23 cellular contexts compared by ENCODE assay signal in genomic region chr4:3348621-3349020, GRCh38. TPM values are rescaled to one million over a fixed set of nuclear protein-coding genes. Genes with fewer than 3 reads are reported as not detected.
DNase-seq lines count a peak whose midpoint lies in the region; ATAC-seq, FAIRE-seq and TF ChIP-seq lines count a peak whose summit lies in the region.
"Had no signal": no experiment of that assay in that cellular context is flagged by ENCODE, and none has a peak within 500 bp of the region (broad histone marks: within the 10 kb centered on the region; RNA-seq: fewer than 3 reads in every experiment).

No MANE protein-coding gene starts in this region.

- peaks cover 8% of the 10 kb centered on the region for H3K27me3 Mint-ChIP-seq in activated CD4-positive, alpha-beta T cell treated with anti-CD3 and anti-CD28 coated beads, Interleukin-2, amount 10 ng/mL, durations not matched to agents 24 days and 14 days
- peaks cover 2% of the 10 kb centered on the region for H3K27me3 Mint-ChIP-seq in GM23338 (ENCODE audit: insufficient read depth, low read depth, poor library complexity)
- H3K27me3 Mint-ChIP-seq: B cell; CD4-positive, CD25-positive, alpha-beta regulatory T cell had no signal

- H3K79me2 ChIP-seq in GM23338 (replicated peaks; ENCODE audit: insufficient read depth): no peaks in the 10 kb centered on the region

- no peak overlapping the region for H3K27ac Mint-ChIP-seq in activated CD4-positive, alpha-beta T cell treated with anti-CD3 and anti-CD28 coated beads, Interleukin-2, amount 10 ng/mL, durations not matched to agents 24 days and 14 days
- peak overlapping the region; percentile 8 for H3K27ac Mint-ChIP-seq in GM23338
- H3K27ac Mint-ChIP-seq: B cell; CD8-positive, alpha-beta T cell; HFFc6 had no signal

- H4K20me1 ChIP-seq in GM23338 (replicated peaks; ENCODE audit: insufficient read depth): no peaks in the 10 kb centered on the region

- H3K4me3 ChIP-seq in GM23338: no peak overlapping the region
- no peak overlapping the region for H3K4me3 ChIP-seq in body of pancreas
- no peak overlapping the region for H3K4me3 ChIP-seq in pancreas
- H3K4me3 ChIP-seq: BLaER1, GM12878, HAP-1 had no signal

- ATAC-seq in GM23338 (peak; percentile 77), body of pancreas (peak; percentile 65), pancreas (peak; percentile 57 to 83 (median 70)), GM18870 (IDR thresholded peaks at IDR 0.05; ENCODE audit: unreplicated experiment) (no peak), GM21515 (IDR thresholded peaks at IDR 0.05; ENCODE audit: unreplicated experiment) (no peak)
- ATAC-seq: CD8-positive, alpha-beta T cell; GM12878 had no signal

- peaks cover 5% of the 10 kb centered on the region for H3K9me3 Mint-ChIP-seq in activated CD4-positive, alpha-beta T cell treated with anti-CD3 and anti-CD28 coated beads, Interleukin-2, amount 10 ng/mL, durations not matched to agents 24 days and 14 days
- no peaks in the 10 kb centered on the region for H3K9me3 Mint-ChIP-seq in GM23338
- H3K9me3 Mint-ChIP-seq: HFFc6 had no signal

- H3K4me1 ChIP-seq in GM23338 (ENCODE audit: insufficient read depth) (peaks cover 17% of the 10 kb centered on the region), body of pancreas (peaks cover 10% of the 10 kb centered on the region), pancreas (peaks cover 0 to 7% (median 6%) of the 10 kb centered on the region in 3 donors)
- H3K4me1 ChIP-seq: Caco-2 had no signal

- intact Hi-C loops in activated CD4-positive, alpha-beta T cell treated with anti-CD3 and anti-CD28 coated beads, Interleukin-2, amount 10 ng/mL, durations not matched to agents 24 days and 14 days (cut with micrococcal nuclease): loop anchor here (10.0 kb wide), 1 partner anchor 536 kb away; no protein-coding TSS in a partner anchor
- intact Hi-C loops in body of pancreas (cut with DNase I) (no loop called here), pancreas (cut with DNase I) (loop anchor here in 1 of 3 donors (10.0 kb wide), 2 partner anchors 96 to 126 kb away; partner anchors contain the start of gene HGFAC)

- no peaks in the 10 kb centered on the region for H3K36me3 Mint-ChIP-seq in activated CD4-positive, alpha-beta T cell treated with anti-CD3 and anti-CD28 coated beads, Interleukin-2, amount 10 ng/mL, durations not matched to agents 24 days and 14 days (ENCODE audit: low read depth)
- H3K36me3 Mint-ChIP-seq in GM23338 (ENCODE audit: low read depth): 0 out of 3 replicates have a peak, but pooled peaks cover 5% of the 10 kb centered on the region
- H3K36me3 Mint-ChIP-seq: CD8-positive, alpha-beta T cell had no signal

- no peaks in the 10 kb centered on the region for H3F3A ChIP-seq in GM23338 (replicated peaks; ENCODE audit: low read depth)

- no peaks in the 10 kb centered on the region for H3K9me2 ChIP-seq in GM23338 (ENCODE audit: insufficient read depth)

- H3K27me3 ChIP-seq in GM23338 (ENCODE audit: insufficient read depth) (no peaks in the 10 kb centered on the region), body of pancreas (no peaks in the 10 kb centered on the region), pancreas (no peaks in the 10 kb centered on the region)
- H3K27me3 ChIP-seq: BLaER1 had no signal

- H3K4me1 Mint-ChIP-seq in activated CD4-positive, alpha-beta T cell treated with anti-CD3 and anti-CD28 coated beads, Interleukin-2, amount 10 ng/mL, durations not matched to agents 24 days and 14 days: peaks cover 5% of the 10 kb centered on the region
- H3K4me1 Mint-ChIP-seq in GM23338: peaks cover 13% of the 10 kb centered on the region

- H3K36me3 ChIP-seq in GM23338 (ENCODE audit: insufficient read depth): no peaks in the 10 kb centered on the region
- no peaks in the 10 kb centered on the region for H3K36me3 ChIP-seq in body of pancreas (replicated peaks in 1 of 2; ENCODE audit: insufficient read depth in 1 of 2, low read depth in 2 of 2)
- H3K36me3 ChIP-seq in pancreas: no peaks in the 10 kb centered on the region
- H3K36me3 ChIP-seq: HAP-1 had no signal

- peak; percentile 38 for DNase-seq in activated CD4-positive, alpha-beta T cell treated with anti-CD3 and anti-CD28 coated beads, Interleukin-2, amount 10 ng/mL, durations not matched to agents 24 days and 14 days
- no peak for DNase-seq in activated CD4-positive, alpha-beta T cell treated with anti-CD3 and anti-CD28 coated beads, Interleukin-2, amount 50 U/mL, for 1 hour
- DNase-seq in GM23338 (ENCODE audit: low spot score) (no peak), body of pancreas (peak; percentile 29 to 69 (median 52)), pancreas (peak in 3 of 6 donors; percentile 36 to 56 (median 52)), hypothalamus (lab: John Stamatoyannopoulos, UW) (no peak)
- DNase-seq: Caco-2; CD4-positive, CD25-positive, alpha-beta regulatory T cell; CD8-positive, alpha-beta T cell; DMS153; DMS79; EL; GDM1; HFFc6 had no signal

- no peak overlapping the region for H3K4me3 Mint-ChIP-seq in activated CD4-positive, alpha-beta T cell treated with anti-CD3 and anti-CD28 coated beads, Interleukin-2, amount 10 ng/mL, durations not matched to agents 24 days and 14 days
- no peak overlapping the region for H3K4me3 Mint-ChIP-seq in GM23338
- H3K4me3 Mint-ChIP-seq: B cell; CD4-positive, CD25-positive, alpha-beta regulatory T cell; CD8-positive, alpha-beta T cell; HFFc6 had no signal

- no peak overlapping the region for H2AFZ ChIP-seq in GM23338

- no peak for TF ChIP-seq POLR2A in body of pancreas (IDR thresholded peaks at IDR 0.05)

- WGBS in body of pancreas, 2 donors: 35% methylated on average over 7 of the region's 7 CpGs
- WGBS in pancreas, 2 donors: 40 to 45% methylated on average over 7 of the region's 7 CpGs

- H3K4me2 ChIP-seq in GM23338: no peak overlapping the region
- H3K4me2 ChIP-seq: BLaER1 had no signal

- H3K27ac ChIP-seq in GM23338 (ENCODE audit: low read depth) (no peak overlapping the region), body of pancreas (no peak overlapping the region), pancreas (no peak overlapping the region)
- H3K27ac ChIP-seq: 22Rv1, BLaER1, C4-2B had no signal

- no peak for FAIRE-seq in pancreas (lab: Jason Lieb, UNC)
- FAIRE-seq: A204.1, GM12878 had no signal

- TF ChIP-seq CTCF in GM23338 (conservative IDR thresholded peaks at IDR 0.05; ENCODE audit: low read depth in 2 of 2): no peak
- TF ChIP-seq CTCF in body of pancreas (IDR thresholded peaks at IDR 0.05): no peak
- no peak for TF ChIP-seq CTCF in pancreas (IDR thresholded peaks at IDR 0.05)

- H3K9me3 ChIP-seq in body of pancreas: no peaks in the 10 kb centered on the region
- no peaks in the 10 kb centered on the region for H3K9me3 ChIP-seq in pancreas
- H3K9me3 ChIP-seq: Caco-2 had no signal

TF ChIP-seq in GM23338, 12 proteins besides CTCF, POLR2A, EP300 and RAD21:
- TF ChIP-seq NANOG (IDR thresholded peaks at IDR 0.05; ENCODE audit: borderline replicate concordance) (no peak), EZH2 (IDR thresholded peaks at IDR 0.05; ENCODE audit: low read depth, unreplicated experiment) (no peak), CREB1 (CRISPR knock-in tag; IDR thresholded peaks at IDR 0.05; ENCODE audit: low read depth) (no peak), JUNB (IDR thresholded peaks at IDR 0.05; ENCODE audit: unreplicated experiment) (no peak), ZNF114 (CRISPR knock-in tag; IDR thresholded peaks at IDR 0.05) (no peak), ETS1 (IDR thresholded peaks at IDR 0.05) (no peak), STAT1 (IDR thresholded peaks at IDR 0.05; ENCODE audit: unreplicated experiment) (no peak), REST (IDR thresholded peaks at IDR 0.05; ENCODE audit: unreplicated experiment) (no peak), EZH2phosphoT487 (IDR thresholded peaks at IDR 0.05; ENCODE audit: unreplicated experiment) (no peak), POLR2AphosphoS5 (IDR thresholded peaks at IDR 0.05; ENCODE audit: low read depth) (no peak)

RNA-seq across cellular contexts. Expression of gene RGS12, which starts 55.8 kb away (rescaled TPM):
- 3.3 and 3.7 TPM in 2 replicates for total RNA-seq in activated CD4-positive, alpha-beta T cell treated with anti-CD3 and anti-CD28 coated beads, Interleukin-2, amount 10 ng/mL, durations not matched to agents 24 days and 14 days
- total RNA-seq in GM23338 (2014; rRNA removed; shearing (Covaris generic)): 13.4 and 19.0 TPM in 2 replicates
- polyA plus RNA-seq in GM23338 (2016; fragmentation: Nextera tagmentation; extraction: Ambion mirVana) (8.0 and 8.2 TPM in 2 replicates), pancreas (10 to 100 TPM; 21.3 to 21.6 TPM)
- total RNA-seq in body of pancreas (10 to 100 TPM in 1 of 2 donors, 1 to 10 TPM in 1; 9.1 to 12.5 TPM), pancreas (10 to 100 TPM in 2 of 6 donors, 1 to 10 TPM in 4; 4.6 to 19.4 (median 8.3) TPM)

Comparison
In these comparisons a context has a peak if more than half of its experiments do, and no peak if none do; other contexts are left out.
1. DNase-seq: peak in activated CD4-positive, alpha-beta T cell treated with anti-CD3 and anti-CD28 coated beads, Interleukin-2, amount 10 ng/mL, durations not matched to agents 24 days and 14 days (single experiment) and body of pancreas (4 of 4); none in activated CD4-positive, alpha-beta T cell treated with anti-CD3 and anti-CD28 coated beads, Interleukin-2, amount 50 U/mL, for 1 hour (single experiment), GM23338 (single experiment) and hypothalamus (0 of 51).
2. ATAC-seq: peak in GM23338 (single experiment), body of pancreas (single experiment) and pancreas (4 of 4); none in GM18870 (single experiment) and GM21515 (single experiment).